ENCODE assay signal across 9 cellular contexts in genomic region chr19:7921302-7921954, GRCh38. TPM values are rescaled to one million over a fixed set of nuclear protein-coding genes. Genes with fewer than 3 reads are reported as not detected.
DNase-seq lines count a peak whose midpoint lies in the region; ATAC-seq, FAIRE-seq and TF ChIP-seq lines count a peak whose summit lies in the region.
"Had no signal": no experiment of that assay in that cellular context is flagged by ENCODE, and none has a peak within 500 bp of the region (broad histone marks: within the 10 kb centered on the region; RNA-seq: fewer than 3 reads in every experiment).

No MANE protein-coding gene starts in this region.

- H3K4me1 ChIP-seq in thymus (ENCODE audit: control insufficient read depth, insufficient read depth, low read length), result peaks cover 27% of the 10 kb centered on the region

- peaks cover 8% of the 10 kb centered on the region for H3K36me3 Mint-ChIP-seq in activated CD4-positive, alpha-beta T cell treated with anti-CD3 and anti-CD28 coated beads, Interleukin-2, amount 10 ng/mL, durations not matched to agents 7 days and 5 days (ENCODE audit: low read depth)
- no peaks in the 10 kb centered on the region for H3K36me3 Mint-ChIP-seq in activated naive CD8-positive, alpha-beta T cell

- no peak for TF ChIP-seq CTCF in kidney epithelial cell (IDR thresholded peaks at IDR 0.05; ENCODE audit: insufficient read depth, low read length, poor library complexity, severe bottlenecking)

- H3K27ac ChIP-seq in thymus (ENCODE audit: low read depth), result peak overlapping the region; percentile 10

- no peaks in the 10 kb centered on the region for H3K9me3 Mint-ChIP-seq in activated CD4-positive, alpha-beta T cell treated with anti-CD3 and anti-CD28 coated beads, Interleukin-2, amount 10 ng/mL, durations not matched to agents 7 days and 5 days
- H3K9me3 Mint-ChIP-seq in activated naive CD8-positive, alpha-beta T cell (ENCODE audit: low read depth), result no peaks in the 10 kb centered on the region

- H3K4me1 Mint-ChIP-seq in activated CD4-positive, alpha-beta T cell treated with anti-CD3 and anti-CD28 coated beads, Interleukin-2, amount 10 ng/mL, durations not matched to agents 7 days and 5 days, result peaks cover 40% of the 10 kb centered on the region
- peaks cover 29% of the 10 kb centered on the region for H3K4me1 Mint-ChIP-seq in activated naive CD8-positive, alpha-beta T cell (ENCODE audit: low read depth)

- POLR2A ChIA-PET in activated CD4-positive, alpha-beta T cell treated with anti-CD3 and anti-CD28 coated beads, Interleukin-2, amount 10 ng/mL, durations not matched to agents 7 days and 5 days (lab: Charles Lee), result interaction anchor here (1.0 to 1.4 kb wide), 2 partner anchors 8 to 22 kb away, joined by 3 read pairs; partner anchors contain the start of gene TIMM44

- no peak for FAIRE-seq in urothelium cell line (lab: Jason Lieb, UNC)

- DNase-seq in activated CD4-positive, alpha-beta T cell treated with anti-CD3 and anti-CD28 coated beads, Interleukin-2, amount 10 ng/mL, durations not matched to agents 7 days and 5 days, result no peak
- DNase-seq in activated CD4-positive, alpha-beta T cell treated with anti-CD3 and anti-CD28 coated beads, Interleukin-2, amount 50 U/mL, for 1 hour, result no peak
- no peak for DNase-seq in kidney epithelial cell (ENCODE audit: low read depth)
- no peak for DNase-seq in urothelium cell line (ENCODE audit: low spot score)
- DNase-seq in HK-2 (ENCODE audit: unreplicated experiment), result no peak

- 71% methylated on average over 17 of the region's 17 CpGs for WGBS in thymus

- peak overlapping the region; percentile 94 for H3K27ac Mint-ChIP-seq in activated CD4-positive, alpha-beta T cell treated with anti-CD3 and anti-CD28 coated beads, Interleukin-2, amount 10 ng/mL, durations not matched to agents 7 days and 5 days
- no peak overlapping the region for H3K27ac Mint-ChIP-seq in activated naive CD8-positive, alpha-beta T cell

- no peaks in the 10 kb centered on the region for H3K9me3 ChIP-seq in thymus (ENCODE audit: control insufficient read depth)

- ATAC-seq in GM21360 (IDR thresholded peaks at IDR 0.05; ENCODE audit: unreplicated experiment), result no peak

- H3K27me3 ChIP-seq in kidney epithelial cell (ENCODE audit: control insufficient read depth, insufficient read depth, low read length), result peaks cover 17% of the 10 kb centered on the region
- peaks cover 26% of the 10 kb centered on the region for H3K27me3 ChIP-seq in thymus (ENCODE audit: control insufficient read depth, insufficient read depth)

- H3K4me3 ChIP-seq in kidney epithelial cell (ENCODE audit: low read depth, low read length) (peak overlapping the region; percentile 34), thymus (ENCODE audit: low read length) (peak overlapping the region; percentile 89)

- H3K4me3 Mint-ChIP-seq in activated CD4-positive, alpha-beta T cell treated with anti-CD3 and anti-CD28 coated beads, Interleukin-2, amount 10 ng/mL, durations not matched to agents 7 days and 5 days, result peak overlapping the region; percentile 87
- peak overlapping the region; percentile 89 for H3K4me3 Mint-ChIP-seq in activated naive CD8-positive, alpha-beta T cell

- peaks cover 23% of the 10 kb centered on the region for H3K27me3 Mint-ChIP-seq in activated CD4-positive, alpha-beta T cell treated with anti-CD3 and anti-CD28 coated beads, Interleukin-2, amount 10 ng/mL, durations not matched to agents 7 days and 5 days
- peaks cover 5% of the 10 kb centered on the region for H3K27me3 Mint-ChIP-seq in activated naive CD8-positive, alpha-beta T cell

- H3K36me3 ChIP-seq in kidney epithelial cell (ENCODE audit: control insufficient read depth, insufficient read depth, low read length) (no peaks in the 10 kb centered on the region), thymus (ENCODE audit: control insufficient read depth, insufficient read depth) (peaks cover 14% of the 10 kb centered on the region)

- CTCF ChIA-PET in activated CD4-positive, alpha-beta T cell treated with anti-CD3 and anti-CD28 coated beads, Interleukin-2, amount 10 ng/mL, durations not matched to agents 7 days and 5 days (lab: Charles Lee), result interaction anchor here (1.1 to 2.8 kb wide), 5 partner anchors 18 to 52 kb away, joined by 3 to 19 read pairs (median 13); partner anchors contain the start of genes MAP2K7 and TIMM44

RNA-seq across cellular contexts. Expression of gene SNAPC2, which starts 1.3 kb away (rescaled TPM):
- 10 to 100 TPM; 18.6 to 19.1 TPM for total RNA-seq in activated CD4-positive, alpha-beta T cell treated with anti-CD3 and anti-CD28 coated beads, Interleukin-2, amount 10 ng/mL, durations not matched to agents 7 days and 5 days
- total RNA-seq in kidney epithelial cell, result 32.0 and 33.3 TPM in 2 replicates
- polyA plus RNA-seq in thymus, result 16.0 TPM

RNA-seq across cellular contexts. Expression of gene CTXN1, which starts 4.5 kb away (rescaled TPM):
- total RNA-seq in activated CD4-positive, alpha-beta T cell treated with anti-CD3 and anti-CD28 coated beads, Interleukin-2, amount 10 ng/mL, durations not matched to agents 7 days and 5 days, result not detected
- total RNA-seq in kidney epithelial cell, result 15.7 and 16.1 TPM in 2 replicates
- 0.82 TPM for polyA plus RNA-seq in thymus
- total RNA-seq: T-helper 2 cell treated with Interferon-gamma antibody and Interleukin-4, amounts not matched to agents 100 ng/mL and 5 ng/mL, for 36 hours had no signal

RNA-seq across cellular contexts. Expression of gene TGFBR3L, which starts 6.8 kb away (rescaled TPM):
- 1 to 10 TPM in 1 of 2 experiments, under 1 TPM in 1; 0.79 to 1.4 TPM for total RNA-seq in activated CD4-positive, alpha-beta T cell treated with anti-CD3 and anti-CD28 coated beads, Interleukin-2, amount 10 ng/mL, durations not matched to agents 7 days and 5 days
- total RNA-seq in kidney epithelial cell, result 0.14 and 4.5 TPM in 2 replicates
- 0.05 TPM for polyA plus RNA-seq in thymus

RNA-seq across cellular contexts. Expression of gene MAP2K7, which starts 17.8 kb away (rescaled TPM):
- total RNA-seq in activated CD4-positive, alpha-beta T cell treated with anti-CD3 and anti-CD28 coated beads, Interleukin-2, amount 10 ng/mL, durations not matched to agents 7 days and 5 days, result 10 to 100 TPM; 44.1 to 45.6 TPM
- total RNA-seq in kidney epithelial cell, result 15.0 and 19.7 TPM in 2 replicates
- polyA plus RNA-seq in thymus, result 45.4 TPM

RNA-seq across cellular contexts. Expression of gene TIMM44, which starts 22.0 kb away (rescaled TPM):
- 10 to 100 TPM; 44.0 to 59.9 TPM for total RNA-seq in activated CD4-positive, alpha-beta T cell treated with anti-CD3 and anti-CD28 coated beads, Interleukin-2, amount 10 ng/mL, durations not matched to agents 7 days and 5 days
- 80.5 and 83.9 TPM in 2 replicates for total RNA-seq in kidney epithelial cell
- 41.8 TPM for polyA plus RNA-seq in thymus

Comparison
In these comparisons a context has a peak if more than half of its experiments do, and no peak if none do; other contexts are left out.
1. RNA of gene CTXN1, which starts 4.5 kb away (total RNA-seq): 15.7 to 16.1 TPM in kidney epithelial cell; not detected in activated CD4-positive, alpha-beta T cell treated with anti-CD3 and anti-CD28 coated beads, Interleukin-2, amount 10 ng/mL, durations not matched to agents 7 days and 5 days; every median in the first group is over 10 times any median in the second.